Comparison of ENCODE assay signal across 7 cellular contexts in the genomic region with DNA sequence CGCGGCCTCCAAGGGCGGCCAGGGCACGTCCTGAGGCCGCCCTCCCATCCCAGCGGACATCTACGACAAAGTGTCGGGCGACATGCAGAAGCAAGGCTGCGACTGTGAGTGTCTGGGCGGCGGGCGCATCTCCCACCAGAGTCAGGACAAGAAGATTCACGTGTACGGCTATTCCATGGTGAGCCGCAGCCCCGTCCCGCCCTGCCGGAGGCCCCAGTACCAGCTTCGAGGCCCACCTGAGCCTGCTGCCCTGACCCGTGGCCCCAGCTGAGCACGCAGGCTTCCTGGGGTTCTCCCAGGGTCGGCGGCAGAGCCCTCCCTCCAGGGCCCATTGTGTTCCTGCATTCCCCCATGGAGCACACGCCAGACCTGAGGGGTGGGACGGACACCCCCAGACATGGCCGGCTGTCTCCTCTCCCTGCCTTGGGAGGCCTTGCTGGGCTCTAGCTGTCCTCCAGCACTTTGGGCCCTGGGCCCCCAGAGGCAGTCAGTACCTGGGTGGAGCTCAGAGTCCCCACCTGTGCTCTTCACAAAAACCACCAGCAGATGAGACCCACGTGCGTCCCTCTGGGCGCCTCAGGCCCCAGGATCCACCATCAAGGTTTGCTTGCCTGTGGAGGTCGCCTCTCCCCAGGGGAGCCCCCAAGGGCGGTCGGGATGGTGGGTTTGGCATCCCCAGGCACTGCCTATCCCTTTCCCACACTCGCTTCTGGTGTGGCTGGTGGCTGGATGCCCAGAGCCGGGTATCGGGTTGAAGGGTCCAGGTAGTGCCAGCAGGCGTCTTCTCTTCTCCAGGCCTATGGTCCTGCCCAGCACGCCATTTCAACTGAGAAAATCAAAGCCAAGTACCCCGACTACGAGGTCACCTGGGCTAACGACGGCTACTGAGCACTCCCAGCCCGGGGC. TPM values are rescaled to one million over a fixed set of nuclear protein-coding genes. Genes with fewer than 3 reads are reported as not detected.
DNase-seq lines count a peak whose midpoint lies in the region; ATAC-seq and TF ChIP-seq lines count a peak whose summit lies in the region.

No MANE protein-coding gene starts in this region.

- peak overlapping the region; percentile 78 for H3K27ac ChIP-seq in angular gyrus (ENCODE audit: low read depth, low read length)
- no peak overlapping the region for H3K27ac ChIP-seq in suprapubic skin

- no peak for TF ChIP-seq CTCF in kidney epithelial cell (IDR thresholded peaks at IDR 0.05; ENCODE audit: insufficient read depth, low read length, poor library complexity, severe bottlenecking)
- TF ChIP-seq CTCF in suprapubic skin (IDR thresholded peaks at IDR 0.05): no peak

- peak overlapping the region; percentile 80 for H3K4me3 ChIP-seq in Jurkat, Clone E6-1 (ENCODE audit: low read length)
- H3K4me3 ChIP-seq in kidney epithelial cell (ENCODE audit: low read depth, low read length) (peak overlapping the region; percentile 55), suprapubic skin (peak overlapping the region; percentile 72)

- ATAC-seq in HG03342 (IDR thresholded peaks at IDR 0.05; ENCODE audit: unreplicated experiment) (no peak), HG02884 (IDR thresholded peaks at IDR 0.05; ENCODE audit: unreplicated experiment) (no peak)

- no peak for DNase-seq in Jurkat, Clone E6-1 (ENCODE audit: low read depth, low spot score)
- DNase-seq in kidney epithelial cell (ENCODE audit: low read depth) (no peak), suprapubic skin (ENCODE audit: low spot score in 2 of 2) (peak in 1 of 2 donors; percentile 80), DMS153 treated with DMSO at 0.1 percent for 48 hours (lab: John Stamatoyannopoulos, UW; ENCODE audit: unreplicated experiment) (no peak)

- peaks cover 2% of the 10 kb centered on the region for H3K36me3 ChIP-seq in kidney epithelial cell (ENCODE audit: control insufficient read depth, insufficient read depth, low read length)
- H3K36me3 ChIP-seq in suprapubic skin: peaks cover 5% of the 10 kb centered on the region

- H3K27me3 ChIP-seq in kidney epithelial cell (ENCODE audit: control insufficient read depth, insufficient read depth, low read length) (peaks cover 23% of the 10 kb centered on the region), suprapubic skin (peaks cover 22% of the 10 kb centered on the region)

- H3K4me1 ChIP-seq in suprapubic skin: peaks cover 53% of the 10 kb centered on the region

- no peaks in the 10 kb centered on the region for H3K9me3 ChIP-seq in suprapubic skin

- 57% methylated on average over 6 of the region's 43 CpGs for WGBS in suprapubic skin

- TF ChIP-seq EP300 in suprapubic skin (IDR thresholded peaks at IDR 0.05): no peak

- no peak for TF ChIP-seq POLR2A in suprapubic skin (IDR thresholded peaks at IDR 0.05)

RNA-seq across cellular contexts. Expression of a gene that starts 1.0 kb away (rescaled TPM):
- 101 TPM for polyA plus RNA-seq in Jurkat, Clone E6-1 (2012; ENCODE audit: insufficient read depth, insufficient read length)
- total RNA-seq in kidney epithelial cell (124 and 129 TPM in 2 replicates), suprapubic skin (10 to 100 TPM; 41.9 to 64.2 (median 46.6) TPM)

RNA-seq across cellular contexts. Expression of a gene that starts 1.9 kb away (rescaled TPM):
- 8.0 TPM for polyA plus RNA-seq in Jurkat, Clone E6-1 (2012; ENCODE audit: insufficient read depth, insufficient read length)
- total RNA-seq in kidney epithelial cell: 3.7 and 6.4 TPM in 2 replicates
- total RNA-seq in suprapubic skin: 1 to 10 TPM; 1.3 to 3.9 (median 1.8) TPM

RNA-seq across cellular contexts. Expression of a gene that starts 7.9 kb away (rescaled TPM):
- polyA plus RNA-seq in Jurkat, Clone E6-1 (2012; ENCODE audit: insufficient read depth, insufficient read length): 1.5 TPM
- total RNA-seq in kidney epithelial cell (0.75 and 0.96 TPM in 2 replicates), suprapubic skin (1 to 10 TPM; 1.6 to 3.1 (median 2.2) TPM)

RNA-seq across cellular contexts. Expression of a gene that starts 15.9 kb away (rescaled TPM):
- 528 TPM for polyA plus RNA-seq in Jurkat, Clone E6-1 (2012; ENCODE audit: insufficient read depth, insufficient read length)
- total RNA-seq in kidney epithelial cell (792 and 948 TPM in 2 replicates), suprapubic skin (100 to 1,000 TPM; 236 to 328 (median 311) TPM)

RNA-seq across cellular contexts. Expression of a gene that starts 36.1 kb away (rescaled TPM):
- 19.0 TPM for polyA plus RNA-seq in Jurkat, Clone E6-1 (2012; ENCODE audit: insufficient read depth, insufficient read length)
- 17.5 and 17.7 TPM in 2 replicates for total RNA-seq in kidney epithelial cell
- total RNA-seq in suprapubic skin: 10 to 100 TPM in 2 of 4 donors, 1 to 10 TPM in 2; 8.6 to 16.1 (median 10.5) TPM
